ENCODE assay signal across 1 cellular context in genomic region chr7:130721486-130722277, GRCh38.
TF ChIP-seq lines count a peak whose summit lies in the region.

No MANE protein-coding gene starts in this region.

TF ChIP-seq in IMR-90, 13 proteins besides CTCF, POLR2A, EP300 and RAD21:
- no peak for TF ChIP-seq CEBPB (IDR thresholded peaks at IDR 0.05; ENCODE audit: low read depth, low read length)
- TF ChIP-seq NFE2L2 (IDR thresholded peaks at IDR 0.05; ENCODE audit: low read depth, low read length), result no peak
- no peak for TF ChIP-seq MXI1 (IDR thresholded peaks at IDR 0.05; ENCODE audit: borderline replicate concordance, low read depth, low read length)
- TF ChIP-seq RFX5 (IDR thresholded peaks at IDR 0.05; ENCODE audit: low read depth, low read length), result no peak
- TF ChIP-seq CHD1 (IDR thresholded peaks at IDR 0.05; ENCODE audit: low read depth, low read length), result no peak
- TF ChIP-seq ELK1 (IDR thresholded peaks at IDR 0.05; ENCODE audit: borderline replicate concordance, low read depth, low read length), result no peak
- TF ChIP-seq SMC3 (IDR thresholded peaks at IDR 0.05; ENCODE audit: low read depth, low read length), result peak; percentile 87
- TF ChIP-seq, protein P1, sequence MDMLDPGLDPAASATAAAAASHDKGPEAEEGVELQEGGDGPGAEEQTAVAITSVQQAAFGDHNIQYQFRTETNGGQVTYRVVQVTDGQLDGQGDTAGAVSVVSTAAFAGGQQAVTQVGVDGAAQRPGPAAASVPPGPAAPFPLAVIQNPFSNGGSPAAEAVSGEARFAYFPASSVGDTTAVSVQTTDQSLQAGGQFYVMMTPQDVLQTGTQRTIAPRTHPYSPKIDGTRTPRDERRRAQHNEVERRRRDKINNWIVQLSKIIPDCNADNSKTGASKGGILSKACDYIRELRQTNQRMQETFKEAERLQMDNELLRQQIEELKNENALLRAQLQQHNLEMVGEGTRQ (IDR thresholded peaks at IDR 0.05; ENCODE audit: low read depth, low read length), result no peak
- no peak for TF ChIP-seq MAFK (IDR thresholded peaks at IDR 0.05; ENCODE audit: low read depth, low read length)
